In genomic region chr16:25257504-25257955, GRCh38 we compare ENCODE assay signal across 8 cellular contexts. TPM values are rescaled to one million over a fixed set of nuclear protein-coding genes. Genes with fewer than 3 reads are reported as not detected.
A peak's percentile ranks its signal among the peaks of the same experiment; 100 is the strongest.
DNase-seq lines count a peak whose midpoint lies in the region; ATAC-seq, FAIRE-seq and TF ChIP-seq lines count a peak whose summit lies in the region.

TSS of gene ZKSCAN2 (minus strand) at chr16:25257845. CDS start at chr16:25257127, 718 bp downstream.

- intact Hi-C loops in HepG2 (cut with micrococcal nuclease; ENCODE audit: unreplicated experiment): no loop called here

- H3K9ac ChIP-seq in HepG2 (ENCODE audit: insufficient read depth, low read depth, low read length): peak within 1 kb of the TSS; percentile 98

- peaks cover 55% of the 10 kb centered on the region for H3K79me2 ChIP-seq in HepG2 (ENCODE audit: insufficient read depth, low read length)

- no peaks in the 10 kb centered on the region for H3K9me3 ChIP-seq in HepG2 (ENCODE audit: low read length)

- no peaks in the 10 kb centered on the region; a peak in 1 of 5 replicates for H3K27me3 ChIP-seq in HepG2 (ENCODE audit: control insufficient read depth in 1 of 2, insufficient read depth in 2 of 2, low read length in 2 of 2)

- peaks cover 13 to 25% of the 10 kb centered on the region in 2 experiments; a peak in 4 of 5 replicates for H3K36me3 ChIP-seq in HepG2 (replicated peaks in 1 of 2; ENCODE audit: control insufficient read depth in 1 of 2, insufficient read depth in 2 of 2, low read length in 2 of 2)

- CTCF ChIA-PET in HepG2 (lab: Yijun Ruan, JAX; ENCODE audit: low intra/inter-chr PET ratio, low total read pairs): no interaction called here

- H2AFZ ChIP-seq in HepG2 (ENCODE audit: low read length): peak within 1 kb of the TSS; percentile 17

- peak within 1 kb of the TSS; percentile 99 for H3K27ac ChIP-seq in HepG2 (ENCODE audit: extremely low read length, insufficient read depth, low read length)

- peak within 1 kb of the TSS; percentile 99 for H3K4me2 ChIP-seq in HepG2 (ENCODE audit: low read depth, low read length)

- H3K4me1 ChIP-seq in HepG2 (ENCODE audit: insufficient read depth, low read length): peaks cover 32% of the 10 kb centered on the region

- TF ChIP-seq CTCF in AG09309 (IDR thresholded peaks at IDR 0.05; ENCODE audit: control insufficient read depth, insufficient read depth, low read depth, low read length, missing control alignments) (no peak), HepG2 (CRISPR knock-in tag; IDR thresholded peaks at IDR 0.05) (no peak)

- H4K20me1 ChIP-seq in HepG2 (ENCODE audit: insufficient read depth, low read length): peaks cover 21% of the 10 kb centered on the region

- peak; percentile 63 for DNase-seq in AG09309 (ENCODE audit: low read depth)
- peak; percentile 78 for DNase-seq in NCI-H345 treated with DMSO at 0.1 percent for 48 hours (lab: John Stamatoyannopoulos, UW; ENCODE audit: unreplicated experiment)
- DNase-seq in activated CD4-positive, alpha-beta T cell treated with anti-CD3 and anti-CD28 coated beads, Interleukin-2, amount 50 U/mL, for 1 hour: peak; percentile 70
- DNase-seq in dedifferentiated amniotic fluid mesenchymal stem cell (ENCODE audit: extremely low spot score): peak; percentile 87
- DNase-seq in HepG2 (ENCODE audit: low spot score): peak; percentile 88
- peak; percentile 76 for DNase-seq in stimulated activated CD4-positive, alpha-beta T cell treated with anti-CD3 and anti-CD28 coated beads, Interleukin-2, amount 100 ng/mL, for 48 hours

- peak; percentile 89 to 90 for TF ChIP-seq POLR2A in HepG2 (IDR thresholded peaks at IDR 0.05; ENCODE audit: insufficient read depth in 1 of 2, low read depth in 2 of 2, low read length in 2 of 2)

- TF ChIP-seq EP300 in HepG2 (IDR thresholded peaks at IDR 0.05; ENCODE audit: low read depth in 2 of 2, low read length in 2 of 2) (no peak), HepG2 (CRISPR knock-in tag; IDR thresholded peaks at IDR 0.05; ENCODE audit: borderline replicate concordance) (no peak)

- ATAC-seq in GM18868 (IDR thresholded peaks at IDR 0.05; ENCODE audit: unreplicated experiment) (peak; percentile 82), HG03097 (IDR thresholded peaks at IDR 0.05; ENCODE audit: low FRiP score, unreplicated experiment) (peak; percentile 85), HepG2 (peak; percentile 90)

- POLR2A ChIA-PET in HepG2 (lab: Yijun Ruan, JAX): interaction anchor here (1.0 to 1.6 kb wide), 3 partner anchors 15 to 717 kb away, joined by 3 to 4 read pairs (median 4); no protein-coding TSS in a partner anchor

- WGBS in HepG2 (ENCODE audit: low lambda C conversion rate): 0% methylated on average over 6 of the region's 65 CpGs

- peak; percentile 72 for TF ChIP-seq RAD21 in HepG2 (CRISPR knock-in tag; IDR thresholded peaks at IDR 0.05)

- in situ Hi-C loops in HepG2 (cut with HindIII; ENCODE audit: extremely low pct_ligation_motif_present, low pct_unique_long_range_greater_than_20kb): no loop called here

- H3K4me3 ChIP-seq in AG09309 (ENCODE audit: control insufficient read depth, low read depth, low read length) (peak within 1 kb of the TSS; percentile 83), HepG2 (replicated peaks in 1 of 3; ENCODE audit: insufficient read depth in 1 of 3, low read depth in 2 of 3, low read length in 3 of 3) (peak within 1 kb of the TSS; percentile 81 to 86 (median 83))

- no peak for FAIRE-seq in HepG2 (lab: Jason Lieb, UNC)

- no TSS peak for BruUV-seq in HepG2 (replicated peaks; lab: Mats Ljungman, UMichigan)

TF ChIP-seq in HepG2, 621 proteins besides CTCF, POLR2A, EP300 and RAD21 (continues in another document):
- TF ChIP-seq PHB2 (IDR thresholded peaks at IDR 0.05; ENCODE audit: partially characterized antibody) (no peak), ZNF670 (CRISPR knock-in tag; IDR thresholded peaks at IDR 0.05; ENCODE audit: borderline replicate concordance) (0 out of 2 replicates have a peak, but pooled peaks have one; percentile 33), CBFB (CRISPR knock-in tag; IDR thresholded peaks at IDR 0.05) (peak; percentile 68; the same call in 1 of the 2 replicates), KDM2A (CRISPR knock-in tag; IDR thresholded peaks at IDR 0.05; ENCODE audit: borderline replicate concordance, low read depth) (no peak), ZMYM4 (CRISPR knock-in tag; IDR thresholded peaks at IDR 0.05) (no peak), FOSL2 (CRISPR knock-in tag; IDR thresholded peaks at IDR 0.05) (no peak; the same call in 1 of the 2 replicates), ZNF546 (CRISPR knock-in tag; conservative IDR thresholded peaks at IDR 0.05) (peak; percentile 53; the same call in 1 of the 2 replicates), HDAC6 (IDR thresholded peaks at IDR 0.05; ENCODE audit: low read depth, low read length) (no peak), SOX6 (IDR thresholded peaks at IDR 0.05) (no peak), SOX6 (CRISPR knock-in tag; IDR thresholded peaks at IDR 0.05) (no peak), THAP9 (CRISPR knock-in tag; IDR thresholded peaks at IDR 0.05; ENCODE audit: borderline replicate concordance) (no peak), ONECUT2 (CRISPR knock-in tag; IDR thresholded peaks at IDR 0.05) (no peak), ZSCAN9 (CRISPR knock-in tag; IDR thresholded peaks at IDR 0.05; ENCODE audit: borderline replicate concordance) (peak; percentile 55; the same call in 1 of the 2 replicates), ZNF274 (CRISPR knock-in tag; IDR thresholded peaks at IDR 0.05) (no peak), ZBTB3 (CRISPR knock-in tag; IDR thresholded peaks at IDR 0.05; ENCODE audit: borderline replicate concordance, low read depth) (no peak; the same call in 1 of the 2 replicates), ZNF441 (CRISPR knock-in tag; IDR thresholded peaks at IDR 0.05; ENCODE audit: borderline replicate concordance) (peak; percentile 50; the same call in 1 of the 2 replicates), SP4 (CRISPR knock-in tag; IDR thresholded peaks at IDR 0.05) (peak; percentile 55), RBM39 (IDR thresholded peaks at IDR 0.05; ENCODE audit: low read depth, low read length, poor library complexity, severe bottlenecking) (no peak), PHF20 (CRISPR knock-in tag; IDR thresholded peaks at IDR 0.05) (peak; percentile 40; the same call in 1 of the 2 replicates), JUND (CRISPR knock-in tag; IDR thresholded peaks at IDR 0.05) (0 out of 2 replicates have a peak, but pooled peaks have one; percentile 19), ZNF768 (CRISPR knock-in tag; IDR thresholded peaks at IDR 0.05) (peak; percentile 50), ZNF296 (CRISPR knock-in tag; conservative IDR thresholded peaks at IDR 0.05) (no peak), ZNF576 (CRISPR knock-in tag; IDR thresholded peaks at IDR 0.05) (no peak; the same call in 1 of the 2 replicates), MED1 (CRISPR knock-in tag; IDR thresholded peaks at IDR 0.05) (0 out of 2 replicates have a peak, but pooled peaks have one; percentile 62)

RNA-seq across cellular contexts. Expression of gene ZKSCAN2, which starts in this region (rescaled TPM):
- total RNA-seq in HepG2 (2016; rRNA removed; fragmentation: Illumina TruSeq; extraction: Trizol): 11.1 and 14.7 TPM in 2 replicates
- total RNA-seq in HepG2 (2016; cell fraction: cytosol; rRNA removed; fragmentation: Illumina TruSeq; extraction: Trizol; ENCODE audit: low read depth): 1.2 and 1.8 TPM in 2 replicates
- total RNA-seq in HepG2 (2016; cell fraction: insoluble cytoplasmic fraction; rRNA removed; fragmentation: Illumina TruSeq; extraction: Trizol): 11.4 and 14.6 TPM in 2 replicates
- total RNA-seq in HepG2 (2016; cell fraction: membrane; rRNA removed; fragmentation: Illumina TruSeq; extraction: Trizol): 4.6 and 5.1 TPM in 2 replicates
- total RNA-seq in HepG2 (2016; cell fraction: nucleus; rRNA removed; fragmentation: Illumina TruSeq; extraction: Trizol): 15.4 and 18.7 TPM in 2 replicates
- 4.2 TPM in 2 replicates for polyA plus RNA-seq in HepG2 (2011; rRNA removed)
- polyA plus RNA-seq in HepG2 (2011; cell fraction: cytosol; rRNA removed): 2.6 and 3.9 TPM in 2 replicates
- polyA plus RNA-seq in HepG2 (2011; cell fraction: nucleus; rRNA removed): 7.2 and 7.9 TPM in 2 replicates
- 4.9 and 6.0 TPM in 2 replicates for polyA plus RNA-seq in HepG2 (2012)
- polyA plus RNA-seq in HepG2 (2016; cell fraction: cytosol; fragmentation: Illumina TruSeq; extraction: Trizol; ENCODE audit: low read depth): 0.29 and 0.40 TPM in 2 replicates
- polyA plus RNA-seq in HepG2 (2016; cell fraction: insoluble cytoplasmic fraction; fragmentation: Illumina TruSeq; extraction: Trizol; ENCODE audit: low read depth): 8.7 TPM in 2 replicates
- 1.2 and 1.5 TPM in 2 replicates for polyA plus RNA-seq in HepG2 (2016; cell fraction: membrane; fragmentation: Illumina TruSeq; extraction: Trizol; ENCODE audit: low read depth)
- polyA plus RNA-seq in HepG2 (2016; cell fraction: nucleus; fragmentation: Illumina TruSeq; extraction: Trizol; ENCODE audit: insufficient read depth, low read depth): 9.8 and 10.4 TPM in 2 replicates
- polyA minus RNA-seq in HepG2 (2011; rRNA and poly(A)+ RNA removed; ENCODE audit: low replicate concordance): 7.2 and 16.4 TPM in 2 replicates
- 12.3 and 13.2 TPM in 2 replicates for polyA minus RNA-seq in HepG2 (2011; cell fraction: cytosol; rRNA and poly(A)+ RNA removed)
- polyA minus RNA-seq in HepG2 (2011; cell fraction: nucleus; rRNA and poly(A)+ RNA removed): 44.2 and 45.0 TPM in 2 replicates

Comparison
In these comparisons a context has a peak if more than half of its experiments do, and no peak if none do; other contexts are left out.
1. Peak in every context shown above with its lines: DNase-seq, ATAC-seq, H3K4me3 ChIP-seq and H3K27ac ChIP-seq.